ENCODE assay signal across 1 cellular context in the genomic region with DNA sequence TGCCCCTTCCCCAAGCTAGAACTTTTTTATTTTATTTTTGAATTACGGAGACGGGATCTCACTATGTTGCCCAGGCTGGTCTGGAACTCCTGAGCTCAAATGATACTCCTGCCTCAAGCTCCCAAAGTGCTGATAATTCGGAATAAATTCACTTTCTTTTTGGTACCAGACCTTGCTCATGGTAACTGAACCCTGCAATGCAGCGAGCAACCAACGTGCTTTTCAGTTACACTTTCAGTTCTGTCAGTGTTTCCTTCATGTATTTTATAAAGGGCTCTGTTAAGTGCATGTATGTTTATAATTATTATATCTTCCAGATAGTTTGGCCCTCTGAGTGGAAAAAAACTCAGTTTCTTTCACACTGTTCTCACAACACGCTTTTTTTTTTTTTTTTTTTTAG.
A peak's percentile ranks its signal among the peaks of the same experiment; 100 is the strongest.
TF ChIP-seq lines count a peak whose summit lies in the region.

No MANE protein-coding gene starts in this region.

TF ChIP-seq in K562, 482 proteins besides CTCF, POLR2A, EP300 and RAD21:
- TF ChIP-seq MYC (IDR thresholded peaks at IDR 0.05; ENCODE audit: low read depth, low read length) (no peak), MYC (CRISPR knock-in tag; IDR thresholded peaks at IDR 0.05; ENCODE audit: borderline replicate concordance, low read depth) (no peak), CBX8 (IDR thresholded peaks at IDR 0.05; ENCODE audit: borderline replicate concordance, extremely low read depth, low read depth, low read length, poor library complexity, severe bottlenecking) (peak; percentile 86), LARP7 (IDR thresholded peaks at IDR 0.05) (no peak), ZNF121 (CRISPR knock-in tag; conservative IDR thresholded peaks at IDR 0.05) (0 out of 2 replicates have a peak, but pooled peaks have one; percentile 19)
- TF ChIP-seq, protein P1, sequence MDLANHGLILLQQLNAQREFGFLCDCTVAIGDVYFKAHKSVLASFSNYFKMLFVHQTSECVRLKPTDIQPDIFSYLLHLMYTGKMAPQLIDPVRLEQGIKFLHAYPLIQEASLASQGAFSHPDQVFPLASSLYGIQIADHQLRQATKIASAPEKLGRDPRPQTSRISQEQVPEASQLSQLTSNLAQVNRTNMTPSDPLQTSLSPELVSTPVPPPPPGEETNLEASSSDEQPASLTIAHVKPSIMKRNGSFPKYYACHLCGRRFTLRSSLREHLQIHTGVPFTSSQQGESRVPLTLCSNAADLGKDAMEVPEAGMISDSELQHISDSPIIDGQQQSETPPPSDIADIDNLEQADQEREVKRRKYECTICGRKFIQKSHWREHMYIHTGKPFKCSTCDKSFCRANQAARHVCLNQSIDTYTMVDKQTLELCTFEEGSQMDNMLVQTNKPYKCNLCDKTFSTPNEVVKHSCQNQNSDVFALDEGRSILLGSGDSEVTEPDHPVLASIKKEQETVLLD (IDR thresholded peaks at IDR 0.05): no peak
